8 cellular contexts compared by ENCODE assay signal in the genomic region with DNA sequence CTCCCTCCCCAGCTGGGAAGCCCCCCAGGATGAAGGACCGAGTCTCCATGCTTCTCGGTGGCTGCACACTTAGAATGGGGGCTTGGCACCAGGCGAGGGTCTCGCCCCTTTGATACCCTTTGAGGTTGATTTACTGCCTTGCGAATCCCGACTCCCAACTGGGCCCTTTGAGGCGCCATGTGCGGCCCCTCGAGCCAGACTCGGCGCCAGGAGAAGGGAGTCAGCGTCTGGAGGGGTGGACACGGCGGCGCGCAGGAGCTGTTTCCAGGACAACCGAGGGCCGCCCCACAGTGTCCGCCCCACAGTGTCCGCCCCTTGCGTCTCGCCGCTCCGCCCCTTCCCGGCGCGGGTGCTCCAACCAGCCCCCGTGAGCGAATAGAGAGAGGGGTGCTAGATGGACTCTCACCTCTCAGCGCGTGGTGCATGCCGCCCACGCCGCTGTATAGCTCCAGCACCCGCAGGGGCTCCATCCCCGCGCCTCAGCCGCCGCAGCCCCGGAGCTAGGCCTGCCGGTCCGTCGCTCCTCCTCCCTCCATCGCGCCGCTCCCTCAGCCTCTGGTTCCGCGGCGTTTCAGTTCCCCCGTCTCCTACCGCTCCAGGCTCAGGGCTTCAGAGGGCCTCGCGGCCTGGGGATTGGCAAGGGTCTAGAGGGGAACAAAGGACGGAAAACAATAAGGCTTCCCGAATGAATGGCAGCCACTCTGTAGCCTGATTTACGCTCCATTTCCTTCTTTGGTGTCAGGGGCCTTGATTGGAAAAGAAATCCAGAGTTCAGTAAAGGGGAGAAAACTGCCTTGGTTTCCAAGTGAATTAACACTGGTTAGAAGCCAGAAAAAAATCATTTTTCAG. TPM values are rescaled to one million over a fixed set of nuclear protein-coding genes. Genes with fewer than 3 reads are reported as not detected.
A peak's percentile ranks its signal among the peaks of the same experiment; 100 is the strongest.
DNase-seq lines count a peak whose midpoint lies in the region; ATAC-seq and TF ChIP-seq lines count a peak whose summit lies in the region.

A gene with protein sequence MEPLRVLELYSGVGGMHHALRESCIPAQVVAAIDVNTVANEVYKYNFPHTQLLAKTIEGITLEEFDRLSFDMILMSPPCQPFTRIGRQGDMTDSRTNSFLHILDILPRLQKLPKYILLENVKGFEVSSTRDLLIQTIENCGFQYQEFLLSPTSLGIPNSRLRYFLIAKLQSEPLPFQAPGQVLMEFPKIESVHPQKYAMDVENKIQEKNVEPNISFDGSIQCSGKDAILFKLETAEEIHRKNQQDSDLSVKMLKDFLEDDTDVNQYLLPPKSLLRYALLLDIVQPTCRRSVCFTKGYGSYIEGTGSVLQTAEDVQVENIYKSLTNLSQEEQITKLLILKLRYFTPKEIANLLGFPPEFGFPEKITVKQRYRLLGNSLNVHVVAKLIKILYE (minus strand): TSS at position 508 of the 849 bp plus-strand sequence. CDS start 38 bp downstream, at position 470.

- H3K4me1 Mint-ChIP-seq in CD8-positive, alpha-beta memory T cell: peaks cover 30 to 53% (median 50%) of the 10 kb centered on the region in 3 donors

- H3K36me3 Mint-ChIP-seq in CD8-positive, alpha-beta memory T cell: peaks cover 0 to 10% (median 0%) of the 10 kb centered on the region in 3 donors

- CTCF ChIA-PET in CD8-positive, alpha-beta memory T cell (lab: Charles Lee): interaction anchor here (0.7 to 5.3 kb wide), 10 partner anchors 10 to 359 kb away, joined by 3 to 71 read pairs (median 4); a partner anchor contains a TSS

- H3K9me3 Mint-ChIP-seq in CD8-positive, alpha-beta memory T cell: no peaks in the 10 kb centered on the region

- peak within 1 kb of the TSS; percentile 89 to 99 (median 93) for H3K4me3 Mint-ChIP-seq in CD8-positive, alpha-beta memory T cell

- peak; percentile 70 to 87 (median 80) for DNase-seq in CD8-positive, alpha-beta memory T cell
- DNase-seq in NT2/D1 (ENCODE audit: low read depth, low spot score) (peak; percentile 71), activated T-cell treated with anti-CD3 and anti-CD28 coated beads for 4 hours (peak; percentile 71), epithelial cell of esophagus (ENCODE audit: low read depth) (peak; percentile 88), mucosa of descending colon (peak; percentile 85 to 90 (median 90))
- peak; percentile 76 to 77 for DNase-seq in stimulated activated CD8-positive, alpha-beta memory T cell treated with anti-CD3 and anti-CD28 coated beads, Interleukin-2, amount 100 ng/mL, for 48 hours (ENCODE audit: low read depth in 2 of 2)

- H3K27ac Mint-ChIP-seq in CD8-positive, alpha-beta memory T cell: peak within 1 kb of the TSS; percentile 96 to 100 (median 98)

- no peaks in the 10 kb centered on the region for H3K9me3 ChIP-seq in CD8-positive, alpha-beta memory T cell (ENCODE audit: low read length)
- H3K9me3 ChIP-seq in NT2/D1 (ENCODE audit: insufficient read depth, low read length): no peaks in the 10 kb centered on the region
- no peaks in the 10 kb centered on the region for H3K9me3 ChIP-seq in mucosa of descending colon

- peak within 1 kb of the TSS; percentile 86 for H3K9ac ChIP-seq in NT2/D1 (ENCODE audit: insufficient read length, low read depth)

- ATAC-seq in GM19397 (IDR thresholded peaks at IDR 0.05; ENCODE audit: unreplicated experiment) (peak; percentile 96), HG03558 (IDR thresholded peaks at IDR 0.05; ENCODE audit: extremely low read depth, unreplicated experiment) (peak; percentile 77), mucosa of descending colon (peak; percentile 99)

- no peaks in the 10 kb centered on the region for H3K27me3 Mint-ChIP-seq in CD8-positive, alpha-beta memory T cell

- no peaks in the 10 kb centered on the region for H3K36me3 ChIP-seq in CD8-positive, alpha-beta memory T cell (ENCODE audit: insufficient read depth, low read length)
- no peaks in the 10 kb centered on the region for H3K36me3 ChIP-seq in NT2/D1 (ENCODE audit: insufficient read depth, insufficient read length, low read length)
- no peaks in the 10 kb centered on the region for H3K36me3 ChIP-seq in mucosa of descending colon (ENCODE audit: low read depth)

- peak within 1 kb of the TSS; percentile 90 for H3K4me3 ChIP-seq in CD8-positive, alpha-beta memory T cell (ENCODE audit: low read length)
- peak within 1 kb of the TSS; percentile 74 for H3K4me3 ChIP-seq in NT2/D1 (ENCODE audit: insufficient read length, low read depth)
- peak within 1 kb of the TSS; percentile 77 for H3K4me3 ChIP-seq in epithelial cell of esophagus (ENCODE audit: low read length)
- peak within 1 kb of the TSS; percentile 45 for H3K4me3 ChIP-seq in mucosa of descending colon

- POLR2A ChIA-PET in CD8-positive, alpha-beta memory T cell (lab: Charles Lee): interaction anchor here (0.7 to 2.3 kb wide), 3 partner anchors 26 to 384 kb away, joined by 3 to 67 read pairs (median 3); a partner anchor contains a TSS

- H3K27me3 ChIP-seq in CD8-positive, alpha-beta memory T cell (ENCODE audit: insufficient read depth, low read length, poor library complexity, severe bottlenecking): no peaks in the 10 kb centered on the region
- H3K27me3 ChIP-seq in NT2/D1 (ENCODE audit: insufficient read depth, insufficient read length): no peaks in the 10 kb centered on the region

- TF ChIP-seq CTCF in epithelial cell of esophagus (IDR thresholded peaks at IDR 0.05; ENCODE audit: insufficient read depth, low read depth, low read length, missing control alignments) (no peak), mucosa of descending colon (IDR thresholded peaks at IDR 0.05) (peak; percentile 8)

- H3K4me1 ChIP-seq in CD8-positive, alpha-beta memory T cell (ENCODE audit: insufficient read depth, low read length): peaks cover 23% of the 10 kb centered on the region
- H3K4me1 ChIP-seq in NT2/D1 (ENCODE audit: insufficient read depth, insufficient read length) (no peaks in the 10 kb centered on the region), mucosa of descending colon (ENCODE audit: low read depth) (peaks cover 4% of the 10 kb centered on the region)

- H3K27ac ChIP-seq in CD8-positive, alpha-beta memory T cell (ENCODE audit: low read depth, low read length): peak within 1 kb of the TSS; percentile 95

- intact Hi-C loops in mucosa of descending colon (cut with DNase I, micrococcal nuclease): no loop called here

RNA-seq across cellular contexts. Expression of the gene that starts here (rescaled TPM):
- total RNA-seq in CD8-positive, alpha-beta memory T cell: 1 to 10 TPM; 7.3 to 9.8 TPM
- 8.3 TPM for polyA plus RNA-seq in CD8-positive, alpha-beta memory T cell
- total RNA-seq in mucosa of descending colon: 1 to 10 TPM; 4.7 to 7.8 (median 7.4) TPM

Comparison
In these comparisons a context has a peak if more than half of its experiments do, and no peak if none do; other contexts are left out.
1. Peak in every context shown above with its lines: DNase-seq, ATAC-seq, H3K4me3 ChIP-seq and H3K27ac ChIP-seq.